1 cellular context compared by ENCODE assay signal in genomic region chr12:104494137-104494815, GRCh38.
TF ChIP-seq lines count a peak whose summit lies in the region.

No MANE protein-coding gene starts in this region.

TF ChIP-seq in K562, 482 proteins besides CTCF, POLR2A, EP300 and RAD21 (continued from another document and continues in another):
- TF ChIP-seq EP400 (IDR thresholded peaks at IDR 0.05), result no peak
- TF ChIP-seq E4F1 (CRISPR knock-in tag; IDR thresholded peaks at IDR 0.05; ENCODE audit: borderline replicate concordance), result no peak
- TF ChIP-seq MYBL2 (IDR thresholded peaks at IDR 0.05; ENCODE audit: low read depth), result no peak
- no peak for TF ChIP-seq MYBL2 (CRISPR knock-in tag; IDR thresholded peaks at IDR 0.05; ENCODE audit: borderline replicate concordance)
- TF ChIP-seq RFX5 (IDR thresholded peaks at IDR 0.05; ENCODE audit: low read depth, low read length), result no peak
- TF ChIP-seq NELFE (IDR thresholded peaks at IDR 0.05; ENCODE audit: insufficient read depth, insufficient read length), result no peak
- TF ChIP-seq CBX2 (IDR thresholded peaks at IDR 0.05; ENCODE audit: insufficient read depth, low read length, poor library complexity, severe bottlenecking), result no peak
- TF ChIP-seq ZC3H4 (CRISPR knock-in tag; IDR thresholded peaks at IDR 0.05; ENCODE audit: borderline replicate concordance), result no peak
- TF ChIP-seq MNT (conservative IDR thresholded peaks at IDR 0.05), result peak in 1 of 2 experiments; percentile 42; a peak in 2 of 4 replicates
- TF ChIP-seq ZKSCAN1 (IDR thresholded peaks at IDR 0.05; ENCODE audit: low read depth, low read length), result no peak
- TF ChIP-seq E2F3 (CRISPR knock-in tag; IDR thresholded peaks at IDR 0.05), result no peak
- no peak for TF ChIP-seq ZNF165 (CRISPR knock-in tag; IDR thresholded peaks at IDR 0.05; ENCODE audit: borderline replicate concordance)
- TF ChIP-seq RCOR1 (IDR thresholded peaks at IDR 0.05; ENCODE audit: borderline replicate concordance in 1 of 2, low read depth in 2 of 2, low read length in 2 of 2), result no peak
- TF ChIP-seq RNF2 (IDR thresholded peaks at IDR 0.05), result no peak
- TF ChIP-seq ZNF311 (CRISPR knock-in tag; IDR thresholded peaks at IDR 0.05), result no peak
- TF ChIP-seq RNF219 (CRISPR knock-in tag; IDR thresholded peaks at IDR 0.05), result no peak
- 0 out of 2 replicates have a peak, but pooled peaks have one; percentile 35 for TF ChIP-seq SMARCA4 (IDR thresholded peaks at IDR 0.05)
- peak; percentile 25 for TF ChIP-seq TBP (optimal IDR thresholded peaks at IDR 0.05; ENCODE audit: low read depth, low read length)
- TF ChIP-seq HDAC2 (IDR thresholded peaks at IDR 0.05), result no peak
- TF ChIP-seq HMGN3 (IDR thresholded peaks at IDR 0.05; ENCODE audit: borderline replicate concordance, extremely low read depth, insufficient read length, low read depth, low read length), result no peak
- 0 out of 2 replicates have a peak, but pooled peaks have one; percentile 6 for TF ChIP-seq BCL6 (CRISPR knock-in tag; IDR thresholded peaks at IDR 0.05)
- TF ChIP-seq GTF2F1 (IDR thresholded peaks at IDR 0.05; ENCODE audit: low read depth, low read length), result no peak
- no peak for TF ChIP-seq JUN (IDR thresholded peaks at IDR 0.05; ENCODE audit: borderline replicate concordance, low read depth, low read length)
- no peak for TF ChIP-seq JUN (CRISPR knock-in tag; IDR thresholded peaks at IDR 0.05; ENCODE audit: borderline replicate concordance)
- TF ChIP-seq KHSRP (IDR thresholded peaks at IDR 0.05), result no peak
- TF ChIP-seq ZNF134 (CRISPR knock-in tag; conservative IDR thresholded peaks at IDR 0.05), result 0 out of 2 replicates have a peak, but pooled peaks have one; percentile 18
- no peak for TF ChIP-seq ZNF445 (CRISPR knock-in tag; IDR thresholded peaks at IDR 0.05; ENCODE audit: low read depth)
- TF ChIP-seq MAZ (CRISPR knock-in tag; conservative IDR thresholded peaks at IDR 0.05 in 1 of 2, IDR thresholded peaks at IDR 0.05 in 1 of 2), result 0 out of 4 replicates have a peak, but pooled peaks of 1 of the 2 experiments have one; percentile 27
- no peak for TF ChIP-seq SNAPC5 (CRISPR knock-in tag; IDR thresholded peaks at IDR 0.05)
- no peak for TF ChIP-seq THRB (CRISPR knock-in tag; conservative IDR thresholded peaks at IDR 0.05)
- TF ChIP-seq SIRT6 (IDR thresholded peaks at IDR 0.05; ENCODE audit: low read depth, low read length), result no peak
- no peak for TF ChIP-seq ZEB2 (IDR thresholded peaks at IDR 0.05)
- TF ChIP-seq ZNF707 (CRISPR knock-in tag; conservative IDR thresholded peaks at IDR 0.05), result no peak
- peak; percentile 5; the same call in 1 of the 2 replicates for TF ChIP-seq CXXC5 (CRISPR knock-in tag; IDR thresholded peaks at IDR 0.05)
- no peak for TF ChIP-seq ZNF354B (CRISPR knock-in tag; IDR thresholded peaks at IDR 0.05)
- no peak for TF ChIP-seq PHB2 (IDR thresholded peaks at IDR 0.05; ENCODE audit: low read depth)
- TF ChIP-seq KDM4B (IDR thresholded peaks at IDR 0.05; ENCODE audit: borderline replicate concordance in 2 of 2, low read depth in 1 of 2), result no peak
- TF ChIP-seq CC2D1A (IDR thresholded peaks at IDR 0.05), result no peak
- TF ChIP-seq FOSL1 (tag; conservative IDR thresholded peaks at IDR 0.05), result no peak
- no peak for TF ChIP-seq ZNF507 (tag; conservative IDR thresholded peaks at IDR 0.05)
- TF ChIP-seq ZNF584 (CRISPR knock-in tag; IDR thresholded peaks at IDR 0.05; ENCODE audit: low read depth), result no peak
- TF ChIP-seq NRF1 (conservative IDR thresholded peaks at IDR 0.05 in 1 of 2, IDR thresholded peaks at IDR 0.05 in 1 of 2), result no peak
- no peak for TF ChIP-seq ZNF184 (CRISPR knock-in tag; IDR thresholded peaks at IDR 0.05)
- TF ChIP-seq TCF15 (CRISPR knock-in tag; IDR thresholded peaks at IDR 0.05), result no peak
- TF ChIP-seq MEIS2 (IDR thresholded peaks at IDR 0.05; ENCODE audit: partially characterized antibody), result peak; percentile 56
- TF ChIP-seq ETV1 (tag; conservative IDR thresholded peaks at IDR 0.05; ENCODE audit: low read depth), result no peak
- TF ChIP-seq ZFP91 (CRISPR knock-in tag; IDR thresholded peaks at IDR 0.05), result no peak
- TF ChIP-seq ZNF224 (CRISPR knock-in tag; IDR thresholded peaks at IDR 0.05), result no peak
- no peak for TF ChIP-seq NCOA2 (IDR thresholded peaks at IDR 0.05; ENCODE audit: partially characterized antibody in 2 of 2)
- no peak for TF ChIP-seq ZNF384 (IDR thresholded peaks at IDR 0.05; ENCODE audit: low read depth, low read length)
- no peak for TF ChIP-seq ARID4B (CRISPR knock-in tag; IDR thresholded peaks at IDR 0.05)
- TF ChIP-seq DACH1 (IDR thresholded peaks at IDR 0.05; ENCODE audit: partially characterized antibody), result peak; percentile 40
- TF ChIP-seq U2AF2 (optimal IDR thresholded peaks at IDR 0.05; ENCODE audit: low read depth, low read length), result no peak
- no peak for TF ChIP-seq HNRNPLL (IDR thresholded peaks at IDR 0.05; ENCODE audit: low read depth, low read length, poor library complexity, severe bottlenecking)
- no peak for TF ChIP-seq NCOR1 (IDR thresholded peaks at IDR 0.05)
- TF ChIP-seq ZNF785 (CRISPR knock-in tag; IDR thresholded peaks at IDR 0.05), result no peak
- TF ChIP-seq CLOCK (CRISPR knock-in tag; IDR thresholded peaks at IDR 0.05; ENCODE audit: borderline replicate concordance), result no peak
